22 cellular contexts compared by ENCODE assay signal in genomic region chr1:83756984-83757717, GRCh38.
"Had no signal": no experiment of that assay in that cellular context is flagged by ENCODE, and none has a peak within 500 bp of the region (broad histone marks: within the 10 kb centered on the region; RNA-seq: fewer than 3 reads in every experiment).

No MANE protein-coding gene starts in this region.

- H3K9me3 Mint-ChIP-seq: memory B cell; stimulated activated memory B cell treated with anti-CD40 and anti-IgM and Interleukin-4, amounts not matched to agents 10 μg/mL and 1 μg/mL and 100 μg/mL, for 72 hours; stimulated activated naive CD8-positive, alpha-beta T cell treated with anti-CD3 and anti-CD28 coated beads, Interleukin-15, Interleukin-2, amounts not matched to agents 100 ng/mL and 50 ng/mL, for 24 hours had no signal

- H3K27ac Mint-ChIP-seq: memory B cell; natural killer cell; stimulated activated memory B cell treated with anti-CD40 and anti-IgM and Interleukin-4, amounts not matched to agents 10 μg/mL and 1 μg/mL and 100 μg/mL, for 72 hours; stimulated activated naive CD8-positive, alpha-beta T cell treated with anti-CD3 and anti-CD28 coated beads, Interleukin-15, Interleukin-2, amounts not matched to agents 100 ng/mL and 50 ng/mL, for 24 hours had no signal

- H3K4me1 Mint-ChIP-seq: natural killer cell had no signal

- H3K27me3 Mint-ChIP-seq: stimulated activated memory B cell treated with anti-CD40 and anti-IgM and Interleukin-4, amounts not matched to agents 10 μg/mL and 1 μg/mL and 100 μg/mL, for 72 hours; stimulated activated naive CD8-positive, alpha-beta T cell treated with anti-CD3 and anti-CD28 coated beads, Interleukin-15, Interleukin-2, amounts not matched to agents 100 ng/mL and 50 ng/mL, for 24 hours had no signal

- H3K36me3 Mint-ChIP-seq: memory B cell; natural killer cell; stimulated activated memory B cell treated with anti-CD40 and anti-IgM and Interleukin-4, amounts not matched to agents 10 μg/mL and 1 μg/mL and 100 μg/mL, for 72 hours had no signal

- H3K36me3 ChIP-seq: neutrophil, pancreas, spleen, suprapubic skin, thyroid gland, vagina had no signal

- H3K9me3 ChIP-seq: neutrophil, pancreas, spleen, suprapubic skin, thyroid gland, vagina had no signal

- DNase-seq: cerebellar nuclear complex; dorsolateral prefrontal cortex; effector CD4-positive, alpha-beta T cell; head of caudate nucleus; left cardiac atrium; left ventricle myocardium superior; natural killer cell; pancreas; retina; spleen; stimulated activated CD4-positive, alpha-beta T cell treated with anti-CD3 and anti-CD28 coated beads, Interleukin-4, amount 100 ng/mL, for 4 hours; thyroid gland; trophoblast cell had no signal

- H3K4me3 Mint-ChIP-seq: memory B cell; natural killer cell; stimulated activated memory B cell treated with anti-CD40 and anti-IgM and Interleukin-4, amounts not matched to agents 10 μg/mL and 1 μg/mL and 100 μg/mL, for 72 hours; stimulated activated naive CD8-positive, alpha-beta T cell treated with anti-CD3 and anti-CD28 coated beads, Interleukin-15, Interleukin-2, amounts not matched to agents 100 ng/mL and 50 ng/mL, for 24 hours had no signal

- ATAC-seq: left ventricle myocardium superior; natural killer cell; pancreas; stimulated activated memory B cell treated with anti-CD40 and anti-IgM and Interleukin-4, amounts not matched to agents 10 μg/mL and 1 μg/mL and 100 μg/mL, for 72 hours had no signal

- H3K4me1 ChIP-seq: suprapubic skin, thyroid gland had no signal

- H3K4me3 ChIP-seq: dorsolateral prefrontal cortex, hepatocyte, lung, pancreas, skin epidermis, spleen, suprapubic skin, thyroid gland, vagina had no signal

- H3K27me3 ChIP-seq: hepatocyte, neutrophil, pancreas, spleen, suprapubic skin, thyroid gland, vagina had no signal

- H3K27ac ChIP-seq: dorsolateral prefrontal cortex, hepatocyte, neutrophil, pancreas, skin epidermis, spleen, suprapubic skin, thyroid gland, vagina had no signal
